1 cellular context compared by ENCODE assay signal in the genomic region with DNA sequence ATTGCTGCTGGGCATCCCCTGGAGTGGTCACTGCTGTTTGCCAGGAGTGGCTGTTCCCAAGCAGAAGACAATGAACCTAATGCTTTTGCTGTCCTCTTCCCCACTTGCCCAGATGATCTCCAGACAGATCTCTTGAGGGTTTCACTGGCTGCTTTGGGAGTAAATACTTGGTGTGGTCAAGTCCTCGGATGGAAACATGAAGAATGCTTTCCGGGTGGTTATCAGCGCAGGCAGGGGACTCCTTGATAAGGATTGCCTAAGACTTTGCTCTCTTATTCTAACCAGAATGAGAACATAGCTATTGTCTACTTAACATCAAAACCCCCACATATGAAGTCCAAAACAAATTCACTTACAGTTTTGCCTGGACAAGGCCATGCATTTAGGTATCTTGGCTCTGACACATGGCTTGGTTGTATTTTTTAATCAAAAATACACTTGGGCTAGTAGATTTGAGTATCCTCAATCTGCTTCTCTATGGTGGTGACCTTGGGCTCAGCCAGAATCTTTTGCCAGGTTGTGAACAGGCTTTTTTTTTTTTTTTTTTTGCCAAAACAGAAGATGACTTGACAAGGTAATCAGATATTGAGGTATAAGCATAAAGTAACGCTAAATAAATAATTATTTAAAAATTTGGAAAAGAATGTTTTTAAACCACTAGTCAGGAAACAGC.
TF ChIP-seq lines count a peak whose summit lies in the region.

No MANE protein-coding gene starts in this region.

TF ChIP-seq in K562, 482 proteins besides CTCF, POLR2A, EP300 and RAD21 (continued from another document and continues in another):
- TF ChIP-seq UBTF (IDR thresholded peaks at IDR 0.05; ENCODE audit: borderline replicate concordance in 1 of 2, low read depth in 2 of 2, low read length in 2 of 2) (no peak), DIDO1 (tag; IDR thresholded peaks at IDR 0.05; ENCODE audit: low read depth) (no peak), GTF2B (IDR thresholded peaks at IDR 0.05; ENCODE audit: extremely low read depth, insufficient read length) (no peak), POLR2B (IDR thresholded peaks at IDR 0.05; ENCODE audit: low read depth, partially characterized antibody) (no peak), ZNF740 (CRISPR knock-in tag; IDR thresholded peaks at IDR 0.05) (no peak), ZNF740 (tag; IDR thresholded peaks at IDR 0.05) (no peak), CLOCK (CRISPR knock-in tag; IDR thresholded peaks at IDR 0.05; ENCODE audit: borderline replicate concordance) (no peak), FIP1L1 (IDR thresholded peaks at IDR 0.05; ENCODE audit: low read depth, low read length, poor library complexity, severe bottlenecking) (no peak), FOS (IDR thresholded peaks at IDR 0.05; ENCODE audit: extremely low read depth, insufficient read length) (no peak), SNAPC5 (CRISPR knock-in tag; IDR thresholded peaks at IDR 0.05) (no peak), MGA (IDR thresholded peaks at IDR 0.05) (no peak; the same call in 1 of the 2 replicates), TGIF2 (CRISPR knock-in tag; IDR thresholded peaks at IDR 0.05) (no peak), GATA2 (CRISPR knock-in tag; IDR thresholded peaks at IDR 0.05) (peak; percentile 98), FOSL1 (tag; conservative IDR thresholded peaks at IDR 0.05) (peak; percentile 56; the same call in 1 of the 2 replicates), KLF6 (CRISPR knock-in tag; IDR thresholded peaks at IDR 0.05; ENCODE audit: borderline replicate concordance) (no peak), ZBTB1 (CRISPR knock-in tag; IDR thresholded peaks at IDR 0.05; ENCODE audit: borderline replicate concordance, low read depth) (no peak), ZNF12 (CRISPR knock-in tag; IDR thresholded peaks at IDR 0.05) (no peak), ZNF561 (CRISPR knock-in tag; conservative IDR thresholded peaks at IDR 0.05) (no peak), PTRF (tag; IDR thresholded peaks at IDR 0.05) (no peak), ZNF79 (CRISPR knock-in tag; IDR thresholded peaks at IDR 0.05; ENCODE audit: low read depth) (no peak), TCF3 (CRISPR knock-in tag; IDR thresholded peaks at IDR 0.05) (peak; percentile 98), ZKSCAN3 (CRISPR knock-in tag; IDR thresholded peaks at IDR 0.05) (no peak), CCAR2 (IDR thresholded peaks at IDR 0.05; ENCODE audit: low read depth, low read length) (no peak), FOXA3 (CRISPR knock-in tag; conservative IDR thresholded peaks at IDR 0.05 in 1 of 2, IDR thresholded peaks at IDR 0.05 in 1 of 2) (peak in 1 of 2 experiments; percentile 67; a peak in 2 of 4 replicates), MYNN (IDR thresholded peaks at IDR 0.05) (peak; percentile 83), MYNN (CRISPR knock-in tag; IDR thresholded peaks at IDR 0.05) (no peak), RAD51 (IDR thresholded peaks at IDR 0.05; ENCODE audit: borderline replicate concordance, low read depth) (peak; percentile 22; the same call in 1 of the 2 replicates), LEF1 (IDR thresholded peaks at IDR 0.05) (peak; percentile 91), CBX5 (IDR thresholded peaks at IDR 0.05; ENCODE audit: borderline replicate concordance, low read depth) (no peak)
- TF ChIP-seq, protein P1, sequence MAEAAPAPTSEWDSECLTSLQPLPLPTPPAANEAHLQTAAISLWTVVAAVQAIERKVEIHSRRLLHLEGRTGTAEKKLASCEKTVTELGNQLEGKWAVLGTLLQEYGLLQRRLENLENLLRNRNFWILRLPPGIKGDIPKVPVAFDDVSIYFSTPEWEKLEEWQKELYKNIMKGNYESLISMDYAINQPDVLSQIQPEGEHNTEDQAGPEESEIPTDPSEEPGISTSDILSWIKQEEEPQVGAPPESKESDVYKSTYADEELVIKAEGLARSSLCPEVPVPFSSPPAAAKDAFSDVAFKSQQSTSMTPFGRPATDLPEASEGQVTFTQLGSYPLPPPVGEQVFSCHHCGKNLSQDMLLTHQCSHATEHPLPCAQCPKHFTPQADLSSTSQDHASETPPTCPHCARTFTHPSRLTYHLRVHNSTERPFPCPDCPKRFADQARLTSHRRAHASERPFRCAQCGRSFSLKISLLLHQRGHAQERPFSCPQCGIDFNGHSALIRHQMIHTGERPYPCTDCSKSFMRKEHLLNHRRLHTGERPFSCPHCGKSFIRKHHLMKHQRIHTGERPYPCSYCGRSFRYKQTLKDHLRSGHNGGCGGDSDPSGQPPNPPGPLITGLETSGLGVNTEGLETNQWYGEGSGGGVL (CRISPR knock-in tag; IDR thresholded peaks at IDR 0.05): no peak
- TF ChIP-seq, protein P2, sequence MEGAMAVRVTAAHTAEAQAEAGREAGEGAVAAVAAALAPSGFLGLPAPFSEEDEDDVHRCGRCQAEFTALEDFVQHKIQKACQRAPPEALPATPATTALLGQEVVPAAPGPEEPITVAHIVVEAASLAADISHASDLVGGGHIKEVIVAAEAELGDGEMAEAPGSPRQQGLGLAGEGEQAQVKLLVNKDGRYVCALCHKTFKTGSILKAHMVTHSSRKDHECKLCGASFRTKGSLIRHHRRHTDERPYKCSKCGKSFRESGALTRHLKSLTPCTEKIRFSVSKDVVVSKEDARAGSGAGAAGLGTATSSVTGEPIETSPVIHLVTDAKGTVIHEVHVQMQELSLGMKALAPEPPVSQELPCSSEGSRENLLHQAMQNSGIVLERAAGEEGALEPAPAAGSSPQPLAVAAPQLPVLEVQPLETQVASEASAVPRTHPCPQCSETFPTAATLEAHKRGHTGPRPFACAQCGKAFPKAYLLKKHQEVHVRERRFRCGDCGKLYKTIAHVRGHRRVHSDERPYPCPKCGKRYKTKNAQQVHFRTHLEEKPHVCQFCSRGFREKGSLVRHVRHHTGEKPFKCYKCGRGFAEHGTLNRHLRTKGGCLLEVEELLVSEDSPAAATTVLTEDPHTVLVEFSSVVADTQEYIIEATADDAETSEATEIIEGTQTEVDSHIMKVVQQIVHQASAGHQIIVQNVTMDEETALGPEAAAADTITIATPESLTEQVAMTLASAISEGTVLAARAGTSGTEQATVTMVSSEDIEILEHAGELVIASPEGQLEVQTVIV (CRISPR knock-in tag; IDR thresholded peaks at IDR 0.05; ENCODE audit: borderline replicate concordance): no peak
